ENCODE assay signal across 13 cellular contexts in the genomic region with DNA sequence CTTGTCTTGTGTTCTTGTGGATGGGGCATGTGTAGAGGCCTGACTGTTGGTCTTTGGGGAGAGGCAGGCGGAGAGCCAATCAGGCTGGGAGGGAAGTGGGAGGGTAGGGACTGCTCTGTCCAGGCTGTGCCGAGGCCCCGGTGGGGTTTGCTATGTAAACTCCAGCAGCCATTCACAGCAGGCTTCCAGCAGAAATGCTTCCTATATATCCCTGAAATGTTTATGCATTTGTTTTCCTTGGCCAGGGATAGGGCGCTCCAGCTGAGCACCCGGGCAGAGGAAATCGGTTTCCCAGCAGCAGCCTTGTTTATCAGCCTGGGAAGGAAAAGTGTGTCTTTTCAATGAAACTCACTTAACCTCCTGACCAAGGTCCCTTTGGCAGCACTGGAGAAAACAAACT. TPM values are rescaled to one million over a fixed set of nuclear protein-coding genes. Genes with fewer than 3 reads are reported as not detected.
DNase-seq lines count a peak whose midpoint lies in the region; ATAC-seq and TF ChIP-seq lines count a peak whose summit lies in the region.
"Had no signal": no experiment of that assay in that cellular context is flagged by ENCODE, and none has a peak within 500 bp of the region (broad histone marks: within the 10 kb centered on the region; RNA-seq: fewer than 3 reads in every experiment).

No MANE protein-coding gene starts in this region.

- no peak overlapping the region for H2AFZ ChIP-seq in SK-N-SH (ENCODE audit: low read depth)

- no peak for TF ChIP-seq CTCF in SK-N-SH (IDR thresholded peaks at IDR 0.05)
- TF ChIP-seq CTCF in gastroesophageal sphincter (IDR thresholded peaks at IDR 0.05) = no peak
- TF ChIP-seq CTCF in nephron (IDR thresholded peaks at IDR 0.05; ENCODE audit: unreplicated experiment in 3 of 3) = no peak
- no peak for TF ChIP-seq CTCF in uterus (IDR thresholded peaks at IDR 0.05)

- H3K36me3 ChIP-seq in SK-N-SH (replicated peaks in 1 of 2; ENCODE audit: control insufficient read depth in 1 of 2, insufficient read depth in 2 of 2, low read length in 1 of 2) (no peaks in the 10 kb centered on the region), gastroesophageal sphincter (peaks cover 0 to 14% of the 10 kb centered on the region in 2 donors), uterus (no peaks in the 10 kb centered on the region)

- H3K9me2 ChIP-seq in SK-N-SH = no peaks in the 10 kb centered on the region

- no peak overlapping the region for H3K27ac ChIP-seq in SK-N-SH (ENCODE audit: low read depth in 2 of 2, low read length in 1 of 2)
- H3K27ac ChIP-seq in gastroesophageal sphincter = peak overlapping the region in 3 of 4 donors; percentile 63 to 68 (median 65)
- H3K27ac ChIP-seq in uterus = peak overlapping the region; percentile 20 to 33
- H3K27ac ChIP-seq: psoas muscle had no signal

- H3K9me3 ChIP-seq in SK-N-SH (no peaks in the 10 kb centered on the region), gastroesophageal sphincter (no peaks in the 10 kb centered on the region), uterus (no peaks in the 10 kb centered on the region)
- H3K9me3 ChIP-seq: psoas muscle had no signal

- H3K4me3 ChIP-seq in SK-N-SH (ENCODE audit: low read depth in 2 of 2, low read length in 1 of 2) (no peak overlapping the region), gastroesophageal sphincter (no peak overlapping the region), uterus (no peak overlapping the region)
- H3K4me3 ChIP-seq: psoas muscle had no signal

- peak overlapping the region; percentile 64 to 92 (median 86) for H3K27ac Mint-ChIP-seq in nephron

- peaks cover 19% of the 10 kb centered on the region for H3K27me3 Mint-ChIP-seq in nephron (ENCODE audit: low read depth)

- 83% methylated on average over 6 of the region's 6 CpGs for whole genome bisulfite sequencing in SK-N-SH (ENCODE audit: low lambda C conversion rate)
- 0 to 20% methylated on average over 1 to 2 of the region's 6 CpGs for WGBS in gastroesophageal sphincter (ENCODE audit: low coverage in 1 of 2), 2 donors

- peaks cover 3% of the 10 kb centered on the region for H3K9me3 Mint-ChIP-seq in nephron

- H3K79me2 ChIP-seq in SK-N-SH (ENCODE audit: insufficient read depth) = no peaks in the 10 kb centered on the region

- H3F3A ChIP-seq in SK-N-SH (replicated peaks; ENCODE audit: insufficient read depth) = peaks cover 10% of the 10 kb centered on the region

- peaks cover 58% of the 10 kb centered on the region for H3K4me1 Mint-ChIP-seq in nephron

- ATAC-seq in SK-N-SH treated with all-trans-retinoic acid at 6 μM for 48 hours (no peak), gastroesophageal sphincter (peak; percentile 46)

- intact Hi-C loops in uterus (cut with DNase I; ENCODE audit: low total_unique reads) = no loop called here

- TF ChIP-seq EP300 in SK-N-SH (IDR thresholded peaks at IDR 0.05; ENCODE audit: borderline replicate concordance in 1 of 2, low read depth in 1 of 2, low read length in 1 of 2) (no peak), gastroesophageal sphincter (IDR thresholded peaks at IDR 0.05) (no peak)

- no peak overlapping the region for H3K9ac ChIP-seq in SK-N-SH

- H3K4me1 ChIP-seq in SK-N-SH (ENCODE audit: control insufficient read depth in 1 of 2, insufficient read depth in 2 of 2, low read depth in 1 of 2, low read length in 1 of 2) (peaks cover 7 to 20% of the 10 kb centered on the region in 2 experiments; a peak in 2 of 4 replicates), gastroesophageal sphincter (peaks cover 0 to 78% (median 37%) of the 10 kb centered on the region in 3 donors), uterus (peaks cover 0 to 24% of the 10 kb centered on the region in 2 donors)

- H3K36me3 Mint-ChIP-seq in nephron (ENCODE audit: low read depth) = peaks cover 11% of the 10 kb centered on the region

- no peaks in the 10 kb centered on the region for H3K27me3 ChIP-seq in SK-N-SH (ENCODE audit: insufficient read depth)
- no peaks in the 10 kb centered on the region for H3K27me3 ChIP-seq in gastroesophageal sphincter
- H3K27me3 ChIP-seq in uterus = no peaks in the 10 kb centered on the region

- H3K4me3 Mint-ChIP-seq in nephron = peak overlapping the region in 1 of 3 experiments; percentile 67

- CTCF ChIA-PET in SK-N-SH (lab: Yijun Ruan, JAX) = interaction anchor here (0.6 to 6.5 kb wide), 3 partner anchors 46 to 180 kb away, joined by 3 to 25 read pairs (median 3); no protein-coding TSS in a partner anchor

- no peak for TF ChIP-seq RAD21 in SK-N-SH (IDR thresholded peaks at IDR 0.05; ENCODE audit: low read length)

- no peak overlapping the region for H3K4me2 ChIP-seq in SK-N-SH

- DNase-seq in SK-N-SH (peak; percentile 27), uterus (no peak), NCI-H1105 (lab: John Stamatoyannopoulos, UW) (no peak)
- no peak for DNase-seq in activated CD8-positive, alpha-beta memory T cell treated with anti-CD3 and anti-CD28 coated beads, Interleukin-2, amount 50 U/mL, for 48 hours
- DNase-seq in stimulated activated naive CD4-positive, alpha-beta T cell (lab: John Stamatoyannopoulos, UW) = no peak
- DNase-seq: activated effector memory CD4-positive, alpha-beta T cell treated with Interleukin-2 at 50 U/mL for 16 hours; DMS53; glutamatergic neuron; NCI-H1105 treated with DMSO at 0.1 percent for 48 hours had no signal

- POLR2A ChIA-PET in SK-N-SH (lab: Yijun Ruan, JAX) = no interaction called here

- TF ChIP-seq POLR2A in gastroesophageal sphincter (IDR thresholded peaks at IDR 0.05) (no peak), uterus (IDR thresholded peaks at IDR 0.05) (no peak)

- H4K20me1 ChIP-seq in SK-N-SH (ENCODE audit: insufficient read depth) = no peaks in the 10 kb centered on the region

TF ChIP-seq in SK-N-SH, 30 proteins besides CTCF, POLR2A, EP300 and RAD21 (continues in another document):
- no peak for TF ChIP-seq TCF12 (IDR thresholded peaks at IDR 0.05)
- TF ChIP-seq RFX5 (IDR thresholded peaks at IDR 0.05; ENCODE audit: low read length) = no peak
- TF ChIP-seq RXRA (IDR thresholded peaks at IDR 0.05; ENCODE audit: borderline replicate concordance, low read depth) = no peak
- TF ChIP-seq TEAD4 (IDR thresholded peaks at IDR 0.05; ENCODE audit: borderline replicate concordance, insufficient read depth) = no peak
- TF ChIP-seq NFIC (IDR thresholded peaks at IDR 0.05; ENCODE audit: borderline replicate concordance) = no peak
- TF ChIP-seq, protein P1, sequence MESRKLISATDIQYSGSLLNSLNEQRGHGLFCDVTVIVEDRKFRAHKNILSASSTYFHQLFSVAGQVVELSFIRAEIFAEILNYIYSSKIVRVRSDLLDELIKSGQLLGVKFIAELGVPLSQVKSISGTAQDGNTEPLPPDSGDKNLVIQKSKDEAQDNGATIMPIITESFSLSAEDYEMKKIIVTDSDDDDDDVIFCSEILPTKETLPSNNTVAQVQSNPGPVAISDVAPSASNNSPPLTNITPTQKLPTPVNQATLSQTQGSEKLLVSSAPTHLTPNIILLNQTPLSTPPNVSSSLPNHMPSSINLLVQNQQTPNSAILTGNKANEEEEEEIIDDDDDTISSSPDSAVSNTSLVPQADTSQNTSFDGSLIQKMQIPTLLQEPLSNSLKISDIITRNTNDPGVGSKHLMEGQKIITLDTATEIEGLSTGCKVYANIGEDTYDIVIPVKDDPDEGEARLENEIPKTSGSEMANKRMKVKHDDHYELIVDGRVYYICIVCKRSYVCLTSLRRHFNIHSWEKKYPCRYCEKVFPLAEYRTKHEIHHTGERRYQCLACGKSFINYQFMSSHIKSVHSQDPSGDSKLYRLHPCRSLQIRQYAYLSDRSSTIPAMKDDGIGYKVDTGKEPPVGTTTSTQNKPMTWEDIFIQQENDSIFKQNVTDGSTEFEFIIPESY (IDR thresholded peaks at IDR 0.05; ENCODE audit: borderline replicate concordance, low read depth) = no peak
- TF ChIP-seq RCOR1 (IDR thresholded peaks at IDR 0.05; ENCODE audit: low read length) = no peak

TF ChIP-seq in SK-N-SH treated with all-trans-retinoic acid at 6 μM for 48 hours, 23 proteins besides CTCF, POLR2A, EP300 and RAD21 (continues in another document):
- TF ChIP-seq GLIS3 (CRISPR knock-in tag; IDR thresholded peaks at IDR 0.05) = no peak
- TF ChIP-seq, protein P2, sequence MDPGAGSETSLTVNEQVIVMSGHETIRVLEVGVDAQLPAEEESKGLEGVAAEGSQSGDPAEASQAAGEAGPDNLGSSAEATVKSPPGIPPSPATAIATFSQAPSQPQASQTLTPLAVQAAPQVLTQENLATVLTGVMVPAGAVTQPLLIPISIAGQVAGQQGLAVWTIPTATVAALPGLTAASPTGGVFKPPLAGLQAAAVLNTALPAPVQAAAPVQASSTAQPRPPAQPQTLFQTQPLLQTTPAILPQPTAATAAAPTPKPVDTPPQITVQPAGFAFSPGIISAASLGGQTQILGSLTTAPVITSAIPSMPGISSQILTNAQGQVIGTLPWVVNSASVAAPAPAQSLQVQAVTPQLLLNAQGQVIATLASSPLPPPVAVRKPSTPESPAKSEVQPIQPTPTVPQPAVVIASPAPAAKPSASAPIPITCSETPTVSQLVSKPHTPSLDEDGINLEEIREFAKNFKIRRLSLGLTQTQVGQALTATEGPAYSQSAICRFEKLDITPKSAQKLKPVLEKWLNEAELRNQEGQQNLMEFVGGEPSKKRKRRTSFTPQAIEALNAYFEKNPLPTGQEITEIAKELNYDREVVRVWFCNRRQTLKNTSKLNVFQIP (CRISPR knock-in tag; IDR thresholded peaks at IDR 0.05; ENCODE audit: borderline replicate concordance, low read depth) = no peak
- no peak for TF ChIP-seq TCF4 (CRISPR knock-in tag; IDR thresholded peaks at IDR 0.05; ENCODE audit: borderline replicate concordance)
- no peak for TF ChIP-seq PPARA (CRISPR knock-in tag; IDR thresholded peaks at IDR 0.05; ENCODE audit: borderline replicate concordance)
- no peak for TF ChIP-seq ESRRG (CRISPR knock-in tag; IDR thresholded peaks at IDR 0.05)
- no peak for TF ChIP-seq ZFP30 (CRISPR knock-in tag; IDR thresholded peaks at IDR 0.05)

RNA-seq across cellular contexts. Expression of a gene that starts 18.3 kb away (rescaled TPM):
- 1.7 and 2.4 TPM in 2 replicates for polyA plus RNA-seq in SK-N-SH (2012; rRNA removed)
- 1.5 and 1.6 TPM in 2 replicates for polyA plus RNA-seq in SK-N-SH (2012; cell fraction: cytosol; rRNA removed)
- 7.0 and 8.4 TPM in 2 replicates for polyA plus RNA-seq in SK-N-SH (2012; cell fraction: nucleus; rRNA removed)
- total RNA-seq in gastroesophageal sphincter (100 to 1,000 TPM; 439 to 589 (median 503) TPM), uterus (100 to 1,000 TPM in 3 of 4 donors, 10 to 100 TPM in 1; 69.6 to 477 (median 370) TPM)

Comparison
In these comparisons a context has a peak if more than half of its experiments do, and no peak if none do; other contexts are left out.
1. H3K27ac ChIP-seq: peak in gastroesophageal sphincter (3 of 4) and uterus (2 of 2); none in SK-N-SH (0 of 2).